2 cellular contexts compared by ENCODE assay signal in the genomic region with DNA sequence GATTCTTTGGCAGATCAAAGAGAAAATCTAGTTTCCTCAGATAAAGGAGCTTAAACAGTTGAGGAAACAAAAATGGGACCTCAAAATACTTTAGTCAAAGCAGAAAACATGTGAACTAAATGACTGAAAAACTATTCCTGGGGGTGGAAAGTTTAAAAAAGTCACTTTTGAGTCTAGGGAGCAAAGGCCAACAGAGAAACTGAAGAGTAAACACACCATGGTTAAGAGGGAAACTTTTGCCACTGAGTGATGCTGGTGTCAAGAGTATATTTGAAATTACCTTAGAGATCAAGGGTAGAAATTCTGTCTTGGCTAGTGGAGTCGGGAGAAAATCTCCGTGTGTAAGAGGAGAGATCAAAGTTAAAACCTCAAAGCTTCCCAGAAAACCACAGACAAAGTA.
TF ChIP-seq lines count a peak whose summit lies in the region.

No MANE protein-coding gene starts in this region.

TF ChIP-seq in liver, 16 proteins besides CTCF, POLR2A, EP300 and RAD21 (continued from another document):
- TF ChIP-seq JUND (IDR thresholded peaks at IDR 0.05): no peak
- TF ChIP-seq FOXA2 (IDR thresholded peaks at IDR 0.05): peak; percentile 26
- TF ChIP-seq TAF1 (conservative IDR thresholded peaks at IDR 0.05): no peak

TF ChIP-seq in HepG2, 621 proteins besides CTCF, POLR2A, EP300 and RAD21 (continued from another document):
- TF ChIP-seq, protein P1, sequence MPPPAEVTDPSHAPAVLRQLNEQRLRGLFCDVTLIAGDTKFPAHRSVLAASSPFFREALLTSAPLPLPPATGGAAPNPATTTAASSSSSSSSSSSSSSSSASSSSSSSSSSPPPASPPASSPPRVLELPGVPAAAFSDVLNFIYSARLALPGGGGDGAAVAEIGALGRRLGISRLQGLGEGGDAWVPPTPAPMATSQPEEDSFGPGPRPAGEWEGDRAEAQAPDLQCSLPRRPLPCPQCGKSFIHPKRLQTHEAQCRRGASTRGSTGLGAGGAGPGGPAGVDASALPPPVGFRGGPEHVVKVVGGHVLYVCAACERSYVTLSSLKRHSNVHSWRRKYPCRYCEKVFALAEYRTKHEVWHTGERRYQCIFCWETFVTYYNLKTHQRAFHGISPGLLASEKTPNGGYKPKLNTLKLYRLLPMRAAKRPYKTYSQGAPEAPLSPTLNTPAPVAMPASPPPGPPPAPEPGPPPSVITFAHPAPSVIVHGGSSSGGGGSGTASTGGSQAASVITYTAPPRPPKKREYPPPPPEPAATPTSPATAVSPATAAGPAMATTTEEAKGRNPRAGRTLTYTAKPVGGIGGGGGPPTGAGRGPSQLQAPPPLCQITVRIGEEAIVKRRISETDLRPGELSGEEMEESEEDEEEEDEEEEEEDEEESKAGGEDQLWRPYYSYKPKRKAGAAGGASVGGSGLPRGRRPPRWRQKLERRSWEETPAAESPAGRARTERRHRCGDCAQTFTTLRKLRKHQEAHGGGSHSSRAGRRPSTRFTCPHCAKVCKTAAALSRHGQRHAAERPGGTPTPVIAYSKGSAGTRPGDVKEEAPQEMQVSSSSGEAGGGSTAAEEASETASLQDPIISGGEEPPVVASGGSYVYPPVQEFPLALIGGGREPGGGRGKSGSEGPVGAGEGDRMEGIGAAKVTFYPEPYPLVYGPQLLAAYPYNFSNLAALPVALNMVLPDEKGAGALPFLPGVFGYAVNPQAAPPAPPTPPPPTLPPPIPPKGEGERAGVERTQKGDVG (CRISPR knock-in tag; IDR thresholded peaks at IDR 0.05; ENCODE audit: borderline replicate concordance): no peak
- TF ChIP-seq MYC (CRISPR knock-in tag; IDR thresholded peaks at IDR 0.05; ENCODE audit: borderline replicate concordance): no peak
- no peak for TF ChIP-seq FOXA1 (IDR thresholded peaks at IDR 0.05)
- no peak for TF ChIP-seq FOXA1 (CRISPR knock-in tag; IDR thresholded peaks at IDR 0.05)
- TF ChIP-seq ZNF891 (CRISPR knock-in tag; IDR thresholded peaks at IDR 0.05): no peak
- TF ChIP-seq SETDB1 (CRISPR knock-in tag; IDR thresholded peaks at IDR 0.05; ENCODE audit: borderline replicate concordance): no peak
- no peak for TF ChIP-seq ZNF678 (CRISPR knock-in tag; IDR thresholded peaks at IDR 0.05)
- TF ChIP-seq, protein P2, sequence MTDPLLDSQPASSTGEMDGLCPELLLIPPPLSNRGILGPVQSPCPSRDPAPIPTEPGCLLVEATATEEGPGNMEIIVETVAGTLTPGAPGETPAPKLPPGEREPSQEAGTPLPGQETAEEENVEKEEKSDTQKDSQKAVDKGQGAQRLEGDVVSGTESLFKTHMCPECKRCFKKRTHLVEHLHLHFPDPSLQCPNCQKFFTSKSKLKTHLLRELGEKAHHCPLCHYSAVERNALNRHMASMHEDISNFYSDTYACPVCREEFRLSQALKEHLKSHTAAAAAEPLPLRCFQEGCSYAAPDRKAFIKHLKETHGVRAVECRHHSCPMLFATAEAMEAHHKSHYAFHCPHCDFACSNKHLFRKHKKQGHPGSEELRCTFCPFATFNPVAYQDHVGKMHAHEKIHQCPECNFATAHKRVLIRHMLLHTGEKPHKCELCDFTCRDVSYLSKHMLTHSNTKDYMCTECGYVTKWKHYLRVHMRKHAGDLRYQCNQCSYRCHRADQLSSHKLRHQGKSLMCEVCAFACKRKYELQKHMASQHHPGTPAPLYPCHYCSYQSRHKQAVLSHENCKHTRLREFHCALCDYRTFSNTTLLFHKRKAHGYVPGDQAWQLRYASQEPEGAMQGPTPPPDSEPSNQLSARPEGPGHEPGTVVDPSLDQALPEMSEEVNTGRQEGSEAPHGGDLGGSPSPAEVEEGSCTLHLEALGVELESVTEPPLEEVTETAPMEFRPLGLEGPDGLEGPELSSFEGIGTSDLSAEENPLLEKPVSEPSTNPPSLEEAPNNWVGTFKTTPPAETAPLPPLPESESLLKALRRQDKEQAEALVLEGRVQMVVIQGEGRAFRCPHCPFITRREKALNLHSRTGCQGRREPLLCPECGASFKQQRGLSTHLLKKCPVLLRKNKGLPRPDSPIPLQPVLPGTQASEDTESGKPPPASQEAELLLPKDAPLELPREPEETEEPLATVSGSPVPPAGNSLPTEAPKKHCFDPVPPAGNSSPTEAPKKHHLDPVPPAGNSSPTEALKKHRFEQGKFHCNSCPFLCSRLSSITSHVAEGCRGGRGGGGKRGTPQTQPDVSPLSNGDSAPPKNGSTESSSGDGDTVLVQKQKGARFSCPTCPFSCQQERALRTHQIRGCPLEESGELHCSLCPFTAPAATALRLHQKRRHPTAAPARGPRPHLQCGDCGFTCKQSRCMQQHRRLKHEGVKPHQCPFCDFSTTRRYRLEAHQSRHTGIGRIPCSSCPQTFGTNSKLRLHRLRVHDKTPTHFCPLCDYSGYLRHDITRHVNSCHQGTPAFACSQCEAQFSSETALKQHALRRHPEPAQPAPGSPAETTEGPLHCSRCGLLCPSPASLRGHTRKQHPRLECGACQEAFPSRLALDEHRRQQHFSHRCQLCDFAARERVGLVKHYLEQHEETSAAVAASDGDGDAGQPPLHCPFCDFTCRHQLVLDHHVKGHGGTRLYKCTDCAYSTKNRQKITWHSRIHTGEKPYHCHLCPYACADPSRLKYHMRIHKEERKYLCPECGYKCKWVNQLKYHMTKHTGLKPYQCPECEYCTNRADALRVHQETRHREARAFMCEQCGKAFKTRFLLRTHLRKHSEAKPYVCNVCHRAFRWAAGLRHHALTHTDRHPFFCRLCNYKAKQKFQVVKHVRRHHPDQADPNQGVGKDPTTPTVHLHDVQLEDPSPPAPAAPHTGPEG (CRISPR knock-in tag; IDR thresholded peaks at IDR 0.05): no peak
